Comparison of ENCODE assay signal across 8 cellular contexts in genomic region chr6:162512744-162513143, GRCh38.
"Had no signal": no experiment of that assay in that cellular context is flagged by ENCODE, and none has a peak within 500 bp of the region (broad histone marks: within the 10 kb centered on the region; RNA-seq: fewer than 3 reads in every experiment).

No MANE protein-coding gene starts in this region.

- DNase-seq: GDM1, GF-D8 had no signal

- H3K4me3 ChIP-seq: GM12878 had no signal

- ATAC-seq: GM12878 had no signal

- FAIRE-seq: G401.6, GM12878, GM12891, GM12892, GM18507, GM19239 had no signal
